In the genomic region with DNA sequence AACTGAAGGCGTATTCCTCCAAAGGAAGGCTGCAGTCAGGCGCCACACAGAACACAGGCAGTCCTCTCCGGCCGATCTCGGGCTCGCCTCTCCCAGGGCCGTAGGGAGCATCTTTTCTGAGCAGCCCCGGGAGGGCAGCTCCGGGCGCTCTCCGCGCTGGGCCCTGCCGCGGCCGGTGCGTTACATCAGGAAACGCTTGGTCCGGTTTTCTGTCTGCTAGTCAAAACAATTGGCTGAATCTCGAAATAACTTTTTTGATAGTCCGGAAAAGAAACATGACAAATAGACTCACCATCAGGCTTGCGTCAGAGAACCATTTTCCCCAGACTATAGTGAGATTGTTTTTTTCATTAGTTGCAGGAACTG, we compare ENCODE assay signal across 8 cellular contexts.
A peak's percentile ranks its signal among the peaks of the same experiment; 100 is the strongest.
DNase-seq lines count a peak whose midpoint lies in the region; ATAC-seq and TF ChIP-seq lines count a peak whose summit lies in the region.

No MANE protein-coding gene starts in this region.

- H3K4me3 ChIP-seq in effector memory CD4-positive, alpha-beta T cell (ENCODE audit: insufficient read depth, low read depth, low read length, poor library complexity, severe bottlenecking) = peak overlapping the region; percentile 45
- H3K4me3 ChIP-seq in muscle layer of duodenum (ENCODE audit: low read depth in 1 of 2, low read length in 2 of 2) = peak overlapping the region; percentile 42 to 55
- no peak overlapping the region for H3K4me3 ChIP-seq in WERI-Rb-1 (ENCODE audit: low read depth, low read length)

- no peak for TF ChIP-seq CTCF in WERI-Rb-1 (IDR thresholded peaks at IDR 0.05; ENCODE audit: low read depth, low read length)

- ATAC-seq in HG02798 (IDR thresholded peaks at IDR 0.05; ENCODE audit: poor library complexity, unreplicated experiment) = no peak

- peak overlapping the region; percentile 30 for H3K27ac ChIP-seq in effector memory CD4-positive, alpha-beta T cell (ENCODE audit: insufficient read depth, low read length, poor library complexity, severe bottlenecking)
- H3K27ac ChIP-seq in muscle layer of duodenum (ENCODE audit: low read length) = no peak overlapping the region
- H3K27ac ChIP-seq in WERI-Rb-1 = no peak overlapping the region

- DNase-seq in activated gamma-delta T cell (lab: John Stamatoyannopoulos, UW) (peak; percentile 11), activated gamma-delta T cell treated with Interleukin-2 at 50 U/mL for 16 hours (no peak), SK-N-DZ (ENCODE audit: low spot score) (peak; percentile 18), NCI-H1048 (lab: John Stamatoyannopoulos, UW) (no peak), WERI-Rb-1 (no peak)
- no peak for DNase-seq in effector memory CD4-positive, alpha-beta T cell

- no peaks in the 10 kb centered on the region for H3K36me3 ChIP-seq in effector memory CD4-positive, alpha-beta T cell (ENCODE audit: control insufficient read depth, insufficient read depth, low read length)
- H3K36me3 ChIP-seq in muscle layer of duodenum (ENCODE audit: control insufficient read depth in 1 of 2, insufficient read depth in 2 of 2, low read length in 2 of 2) (peaks cover 0 to 1% of the 10 kb centered on the region in 2 donors), WERI-Rb-1 (no peaks in the 10 kb centered on the region)

- H3K27me3 ChIP-seq in effector memory CD4-positive, alpha-beta T cell (replicated peaks; ENCODE audit: control insufficient read depth, insufficient read depth, low read length, poor library complexity, severe bottlenecking) = peaks cover 53% of the 10 kb centered on the region
- H3K27me3 ChIP-seq in muscle layer of duodenum (ENCODE audit: low read depth, low read length) (peaks cover 55% of the 10 kb centered on the region), WERI-Rb-1 (ENCODE audit: insufficient read depth, low read depth, severe bottlenecking) (no peaks in the 10 kb centered on the region)

- H3K9me3 ChIP-seq in effector memory CD4-positive, alpha-beta T cell (ENCODE audit: control insufficient read depth, low read length) = no peaks in the 10 kb centered on the region
- H3K9me3 ChIP-seq in muscle layer of duodenum (ENCODE audit: control insufficient read depth in 1 of 2, low read length in 2 of 2) = no peaks in the 10 kb centered on the region
- no peaks in the 10 kb centered on the region for H3K9me3 ChIP-seq in WERI-Rb-1 (ENCODE audit: severe bottlenecking)

- peaks cover 59% of the 10 kb centered on the region for H3K4me1 ChIP-seq in effector memory CD4-positive, alpha-beta T cell (ENCODE audit: control insufficient read depth, insufficient read depth, low read length, poor library complexity, severe bottlenecking)
- peaks cover 0 to 20% of the 10 kb centered on the region in 2 donors for H3K4me1 ChIP-seq in muscle layer of duodenum (ENCODE audit: control insufficient read depth in 1 of 2, insufficient read depth in 2 of 2, low read length in 2 of 2)

Comparison
In these comparisons a context has a peak if more than half of its experiments do, and no peak if none do; other contexts are left out.
1. DNase-seq: peak in activated gamma-delta T cell (single experiment) and SK-N-DZ (single experiment); none in activated gamma-delta T cell treated with Interleukin-2 at 50 U/mL for 16 hours (single experiment), effector memory CD4-positive, alpha-beta T cell (0 of 3), NCI-H1048 (single experiment) and WERI-Rb-1 (single experiment).